ENCODE assay signal across 16 cellular contexts in the genomic region with DNA sequence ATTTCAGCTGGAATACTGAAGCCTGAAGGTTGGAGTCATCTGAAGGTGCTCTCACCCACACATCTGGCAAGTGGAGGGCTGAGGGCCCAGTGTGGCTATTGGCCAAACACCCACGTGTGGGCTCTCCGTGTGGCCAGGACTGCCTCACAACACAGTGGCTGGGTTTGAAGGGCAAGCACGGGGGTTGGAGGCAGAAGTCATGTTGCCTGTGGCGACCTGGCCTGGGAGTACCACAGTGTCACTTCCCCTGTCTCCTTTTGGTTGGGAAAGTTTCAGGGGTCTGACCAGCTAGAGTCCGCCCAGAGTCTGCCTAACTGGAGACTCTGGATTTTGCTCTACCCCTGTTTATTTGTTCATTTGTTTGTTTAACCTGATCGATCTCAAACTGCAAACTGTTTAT.
"Had no signal": no experiment of that assay in that cellular context is flagged by ENCODE, and none has a peak within 500 bp of the region (broad histone marks: within the 10 kb centered on the region; RNA-seq: fewer than 3 reads in every experiment).

No MANE protein-coding gene starts in this region.

- H3K9me3 Mint-ChIP-seq: activated naive CD4-positive, alpha-beta T cell treated with anti-CD3 and anti-CD28 coated beads, Interleukin-2, amount 50 U/mL, for 24 hours had no signal

- ATAC-seq: lower lobe of right lung, SK-N-SH treated with all-trans-retinoic acid at 6 μM for 48 hours, T-cell had no signal

- FAIRE-seq: bronchial epithelial cell had no signal

- H3K4me3 Mint-ChIP-seq: activated CD4-positive, alpha-beta T cell treated with anti-CD3 and anti-CD28 coated beads, Interleukin-2, amount 10 ng/mL, durations not matched to agents 7 days and 5 days; activated naive CD4-positive, alpha-beta T cell treated with anti-CD3 and anti-CD28 coated beads, Interleukin-2, amount 50 U/mL, for 24 hours; stimulated activated naive CD8-positive, alpha-beta T cell treated with anti-CD3 and anti-CD28 coated beads, Interleukin-15, Interleukin-2, amounts not matched to agents 100 ng/mL and 50 ng/mL, for 24 hours; T-cell had no signal

- H3K36me3 ChIP-seq: lower lobe of right lung, suprapubic skin had no signal

- H3K27me3 Mint-ChIP-seq: activated naive CD4-positive, alpha-beta T cell treated with anti-CD3 and anti-CD28 coated beads, Interleukin-2, amount 50 U/mL, for 24 hours had no signal

- DNase-seq: activated CD4-positive, alpha-beta T cell treated with anti-CD3 and anti-CD28 coated beads, Interleukin-2, amount 10 ng/mL, durations not matched to agents 7 days and 5 days; activated CD4-positive, CD25-positive, alpha-beta regulatory T cell; dermis blood vessel endothelial cell; effector memory CD4-positive, alpha-beta T cell; lower lobe of right lung; T-helper 9 cell; trophoblast cell had no signal

- H3K4me1 ChIP-seq: lower lobe of right lung, suprapubic skin had no signal

- H3K9me3 ChIP-seq: suprapubic skin had no signal

- H3K4me3 ChIP-seq: lower lobe of right lung, skin epidermis, suprapubic skin had no signal

- H3K27ac Mint-ChIP-seq: activated CD4-positive, alpha-beta T cell treated with anti-CD3 and anti-CD28 coated beads, Interleukin-2, amount 10 ng/mL, durations not matched to agents 7 days and 5 days; activated naive CD4-positive, alpha-beta T cell treated with anti-CD3 and anti-CD28 coated beads, Interleukin-2, amount 50 U/mL, for 24 hours; activated T-helper 2 cell treated with anti-CD3 and anti-CD28 coated beads, Interferon-gamma antibody, Interleukin-2, Interleukin-4, amounts not matched to agents 10 μg/mL and 5 μg/mL and 100 μg/mL, durations not matched to agents 14 hours and 24 hours and 36 hours; progenitor cell of endocrine pancreas; stimulated activated naive CD8-positive, alpha-beta T cell treated with anti-CD3 and anti-CD28 coated beads, Interleukin-15, Interleukin-2, amounts not matched to agents 100 ng/mL and 50 ng/mL, for 24 hours had no signal

- H3K27ac ChIP-seq: lower lobe of right lung, skin epidermis, suprapubic skin had no signal
